Comparison of ENCODE assay signal across 9 cellular contexts in genomic region chr21:44299085-44299457, GRCh38. TPM values are rescaled to one million over a fixed set of nuclear protein-coding genes. Genes with fewer than 3 reads are reported as not detected.
DNase-seq lines count a peak whose midpoint lies in the region; ATAC-seq and TF ChIP-seq lines count a peak whose summit lies in the region.
"Had no signal": no experiment of that assay in that cellular context is flagged by ENCODE, and none has a peak within 500 bp of the region (broad histone marks: within the 10 kb centered on the region; RNA-seq: fewer than 3 reads in every experiment).

No MANE protein-coding gene starts in this region.

- POLR2A ChIA-PET in CD4-positive, alpha-beta memory T cell (lab: Charles Lee; ENCODE audit: partially characterized antibody): interaction anchor here (1.2 kb wide), 1 partner anchor 216 kb away, joined by 3 read pairs; no protein-coding TSS in a partner anchor

- H3K36me3 Mint-ChIP-seq in CD4-positive, alpha-beta memory T cell: peaks cover 0 to 9% of the 10 kb centered on the region in 2 donors

- ATAC-seq in HG03439 (IDR thresholded peaks at IDR 0.05; ENCODE audit: unreplicated experiment) (no peak), omental fat pad (ENCODE audit: low FRiP score) (no peak)

- no peak for TF ChIP-seq CTCF in omental fat pad (IDR thresholded peaks at IDR 0.05)

- H3K4me3 ChIP-seq in CD4-positive, alpha-beta memory T cell (ENCODE audit: low read length in 2 of 2): peak overlapping the region; percentile 34 to 68
- peak overlapping the region; percentile 68 to 79 for H3K4me3 ChIP-seq in muscle layer of colon (ENCODE audit: low read depth in 1 of 2, low read length in 2 of 2)

- peak overlapping the region; percentile 82 to 94 (median 92) for H3K4me3 Mint-ChIP-seq in CD4-positive, alpha-beta memory T cell

- H3K9me3 Mint-ChIP-seq in CD4-positive, alpha-beta memory T cell: peaks cover 0 to 2% (median 0%) of the 10 kb centered on the region in 8 donors

- intact Hi-C loops in CD4-positive, alpha-beta memory T cell (cut with micrococcal nuclease): no loop called here

- no peaks in the 10 kb centered on the region for H3K9me3 ChIP-seq in CD4-positive, alpha-beta memory T cell (ENCODE audit: control insufficient read depth in 1 of 2, low read length in 2 of 2)
- no peaks in the 10 kb centered on the region for H3K9me3 ChIP-seq in muscle layer of colon (ENCODE audit: low read length)

- CTCF ChIA-PET in CD4-positive, alpha-beta memory T cell (lab: Charles Lee; ENCODE audit: partially characterized antibody): interaction anchor here (1.5 to 3.0 kb wide), 3 partner anchors 10 to 215 kb away, joined by 3 to 17 read pairs (median 9); partner anchors contain the start of gene DNMT3L

- peaks cover 74% of the 10 kb centered on the region for H3K4me1 ChIP-seq in CD4-positive, alpha-beta memory T cell (ENCODE audit: insufficient read depth, low read length)
- peaks cover 20% of the 10 kb centered on the region for H3K4me1 ChIP-seq in muscle layer of colon (ENCODE audit: insufficient read depth, low read length)

- H3K27ac Mint-ChIP-seq in CD4-positive, alpha-beta memory T cell: peak overlapping the region; percentile 91 to 97 (median 94)

- no peaks in the 10 kb centered on the region for H3K27me3 ChIP-seq in CD4-positive, alpha-beta memory T cell (ENCODE audit: insufficient read depth, low read length)
- H3K27me3 ChIP-seq in muscle layer of colon (ENCODE audit: control insufficient read depth in 1 of 2, insufficient read depth in 2 of 2, low read length in 2 of 2): peaks cover 0 to 24% of the 10 kb centered on the region in 2 donors

- peak overlapping the region; percentile 74 for H3K27ac ChIP-seq in CD4-positive, alpha-beta memory T cell (ENCODE audit: low read depth, low read length)
- H3K27ac ChIP-seq in caudate nucleus (ENCODE audit: low read depth, low read length): peak overlapping the region; percentile 89
- H3K27ac ChIP-seq in muscle layer of colon (ENCODE audit: low read depth, low read length): peak overlapping the region; percentile 25

- H3K36me3 ChIP-seq in CD4-positive, alpha-beta memory T cell (ENCODE audit: insufficient read depth, low read length): no peaks in the 10 kb centered on the region
- no peaks in the 10 kb centered on the region for H3K36me3 ChIP-seq in muscle layer of colon (ENCODE audit: insufficient read depth, low read length)

- H3K9ac ChIP-seq in muscle layer of colon (ENCODE audit: low read length): peak overlapping the region; percentile 65

- peaks cover 24 to 65% (median 52%) of the 10 kb centered on the region in 4 donors for H3K4me1 Mint-ChIP-seq in CD4-positive, alpha-beta memory T cell

- peak in 4 of 5 donors; percentile 26 to 46 (median 34) for DNase-seq in CD4-positive, alpha-beta memory T cell
- DNase-seq in LHCN-M2 (ENCODE audit: low read depth): peak; percentile 20
- DNase-seq in caudate nucleus (lab: John Stamatoyannopoulos, UW): no peak
- no peak for DNase-seq in NCI-H2081 treated with DMSO at 0.1 percent for 48 hours (lab: John Stamatoyannopoulos, UW)
- DNase-seq in omental fat pad (ENCODE audit: low spot score): no peak
- no peak for DNase-seq in HuH-7 (ENCODE audit: low spot score)

- H3K27me3 Mint-ChIP-seq in CD4-positive, alpha-beta memory T cell: no peaks in the 10 kb centered on the region

RNA-seq across cellular contexts. Expression of gene PFKL, which starts 0.8 kb away (rescaled TPM):
- 100 to 1,000 TPM; 143 to 145 TPM for total RNA-seq in CD4-positive, alpha-beta memory T cell
- polyA plus RNA-seq in CD4-positive, alpha-beta memory T cell: 100 to 1,000 TPM; 132 to 134 TPM
- total RNA-seq in LHCN-M2 (2014; rRNA removed): 154 and 166 TPM in 2 replicates
- 105 TPM for polyA plus RNA-seq in LHCN-M2 (2012)
- total RNA-seq in omental fat pad: 100 to 1,000 TPM in 3 of 4 donors, 10 to 100 TPM in 1; 75.7 to 114 (median 104) TPM

RNA-seq across cellular contexts. Expression of gene AIRE, which starts 13.4 kb away (rescaled TPM):
- total RNA-seq in CD4-positive, alpha-beta memory T cell: not detected
- polyA plus RNA-seq in CD4-positive, alpha-beta memory T cell: 1 to 10 TPM in 1 of 2 donors, under 1 TPM in 1; 0.32 to 2.3 TPM
- not detected in 2 replicates for total RNA-seq in LHCN-M2 (2014; rRNA removed)
- not detected for polyA plus RNA-seq in LHCN-M2 (2012)
- under 1 TPM in 1 of 4 donors, not detected in 3; 0.12 TPM for total RNA-seq in omental fat pad
- total RNA-seq: M059J had no signal

RNA-seq across cellular contexts. Expression of gene DNMT3L, which starts 37.4 kb away (rescaled TPM):
- total RNA-seq in CD4-positive, alpha-beta memory T cell: not detected
- polyA plus RNA-seq in CD4-positive, alpha-beta memory T cell: not detected
- total RNA-seq in LHCN-M2 (2014; rRNA removed) (not detected in 2 replicates), omental fat pad (not detected)
- polyA plus RNA-seq in LHCN-M2 (2012): not detected
- total RNA-seq: M059J had no signal

RNA-seq across cellular contexts. Expression of gene CFAP410, which starts 40.1 kb away (rescaled TPM):
- 10 to 100 TPM; 51.7 to 55.2 TPM for total RNA-seq in CD4-positive, alpha-beta memory T cell
- 10 to 100 TPM; 20.1 to 32.4 TPM for polyA plus RNA-seq in CD4-positive, alpha-beta memory T cell
- total RNA-seq in LHCN-M2 (2014; rRNA removed) (15.7 and 19.0 TPM in 2 replicates), omental fat pad (10 to 100 TPM; 18.5 to 35.3 (median 23.6) TPM)
- 16.1 TPM for polyA plus RNA-seq in LHCN-M2 (2012)

RNA-seq across cellular contexts. Expression of gene TRPM2, which starts 54.4 kb away (rescaled TPM):
- total RNA-seq in CD4-positive, alpha-beta memory T cell: 1 to 10 TPM; 1.3 to 1.7 TPM
- polyA plus RNA-seq in CD4-positive, alpha-beta memory T cell: under 1 TPM in 1 of 2 donors, not detected in 1; 0.37 TPM
- total RNA-seq in LHCN-M2 (2014; rRNA removed) (not detected in 2 replicates), omental fat pad (1 to 10 TPM; 3.9 to 9.3 (median 6.6) TPM)
- polyA plus RNA-seq in LHCN-M2 (2012): 0.06 TPM

Comparison
In these comparisons a context has a peak if more than half of its experiments do, and no peak if none do; other contexts are left out.
1. DNase-seq: peak in CD4-positive, alpha-beta memory T cell (4 of 5) and LHCN-M2 (single experiment); none in caudate nucleus (0 of 61), NCI-H2081 treated with DMSO at 0.1 percent for 48 hours (single experiment), omental fat pad (single experiment) and HuH-7 (single experiment).
2. H3K27ac ChIP-seq: peak in every context shown above with its lines; median percentile 89 in caudate nucleus; 74 in CD4-positive, alpha-beta memory T cell; 25 in muscle layer of colon.